ENCODE assay signal across 26 cellular contexts in the genomic region with DNA sequence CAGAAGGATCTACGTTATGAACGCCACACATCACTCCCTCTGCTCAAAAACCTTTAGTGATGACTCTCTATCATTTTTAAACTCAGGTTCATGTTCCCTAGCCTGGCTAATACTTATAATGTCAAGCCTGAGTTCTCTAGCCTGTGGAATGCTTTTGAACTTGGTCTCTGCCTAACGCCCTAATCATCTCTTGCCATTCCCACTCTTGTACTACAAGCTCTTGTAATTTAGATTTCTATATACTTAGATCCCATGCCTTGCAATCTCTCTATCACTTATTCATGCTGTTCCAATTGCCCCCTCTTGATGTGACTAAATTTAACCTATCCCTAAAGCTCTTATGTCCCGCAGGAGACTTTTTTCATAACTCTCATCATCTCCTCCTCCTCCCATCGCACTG.
"Had no signal": no experiment of that assay in that cellular context is flagged by ENCODE, and none has a peak within 500 bp of the region (broad histone marks: within the 10 kb centered on the region; RNA-seq: fewer than 3 reads in every experiment).

No MANE protein-coding gene starts in this region.

- DNase-seq: stimulated activated CD4-positive, alpha-beta T cell treated with anti-CD3 and anti-CD28 coated beads, Interleukin-2, amount 100 ng/mL, for 48 hours; stimulated activated CD4-positive, alpha-beta T cell treated with anti-CD3 and anti-CD28 coated beads, Interleukin-4, amount 100 ng/mL, for 1 hour; stimulated activated CD4-positive, alpha-beta T cell treated with anti-CD3 and anti-CD28 coated beads, Interleukin-4, amount 100 ng/mL, for 24 hours; stimulated activated CD4-positive, alpha-beta T cell treated with anti-CD3 and anti-CD28 coated beads, Interleukin-4, amount 100 ng/mL, for 4 hours; stimulated activated CD8-positive, alpha-beta memory T cell treated with anti-CD3 and anti-CD28 coated beads, Interleukin-4, amount 100 ng/mL, for 48 hours; stimulated activated naive B cell treated with anti-CD40 and anti-IgM and Interleukin-4, amounts not matched to agents 10 μg/mL and 1 μg/mL and 100 μg/mL, for 72 hours; stimulated activated naive CD4-positive, alpha-beta T cell; stimulated activated naive CD4-positive, alpha-beta T cell treated with Interleukin-2 at 50 U/mL for 16 hours; stimulated activated naive CD8-positive, alpha-beta T cell treated with anti-CD3 and anti-CD28 coated beads, Interleukin-15, amount 100 ng/mL, for 72 hours; stimulated activated naive CD8-positive, alpha-beta T cell treated with anti-CD3 and anti-CD28 coated beads, Interleukin-15, Interleukin-2, amounts not matched to agents 100 U/mL and 50 U/mL, for 24 hours; stomach; substantia nigra; testis; thyroid gland; tibial artery; transverse colon; trophoblast cell; upper lobe of left lung; upper lobe of right lung; uterus had no signal

- H3K9me3 ChIP-seq: stomach, suprapubic skin, testis, thoracic aorta, thyroid gland, tibial artery, tibial nerve, transverse colon, upper lobe of left lung, upper lobe of right lung, uterus, vagina had no signal

- H3K36me3 ChIP-seq: stomach, suprapubic skin, thoracic aorta, thyroid gland, tibial artery, tibial nerve, transverse colon, upper lobe of left lung, upper lobe of right lung, uterus, vagina had no signal

- H3K27ac ChIP-seq: stomach, suprapubic skin, testis, thoracic aorta, thyroid gland, tibial artery, tibial nerve, transverse colon, upper lobe of left lung, upper lobe of right lung, uterus, vagina had no signal

- H3K4me1 ChIP-seq: stomach, suprapubic skin, testis, thyroid gland, tibial nerve, upper lobe of left lung, upper lobe of right lung, uterus, vagina had no signal

- H3K27me3 ChIP-seq: stomach, suprapubic skin, testis, thyroid gland, tibial artery, tibial nerve, transverse colon, upper lobe of left lung, upper lobe of right lung, uterus, vagina had no signal

- H3K4me3 ChIP-seq: stomach, suprapubic skin, testis, thoracic aorta, thyroid gland, tibial artery, tibial nerve, transverse colon, upper lobe of left lung, upper lobe of right lung, uterus, vagina had no signal

- ATAC-seq: stimulated activated effector memory CD8-positive, alpha-beta T cell treated with anti-CD3 and anti-CD28 coated beads, Interleukin-12 subunit alpha, Interleukin-12 subunit beta, amount 100 ng/mL, for 72 hours; stimulated activated memory B cell treated with anti-CD40 and anti-IgM and Interleukin-4, amounts not matched to agents 10 μg/mL and 1 μg/mL and 100 μg/mL, for 72 hours; stimulated activated naive B cell treated with anti-CD40 and anti-IgM and Interleukin-4, amounts not matched to agents 10 μg/mL and 1 μg/mL and 100 μg/mL, for 72 hours; stimulated activated naive CD8-positive, alpha-beta T cell treated with anti-CD3 and anti-CD28 coated beads, Interleukin-15, amount 100 ng/mL, for 72 hours; stimulated activated naive CD8-positive, alpha-beta T cell treated with anti-CD3 and anti-CD28 coated beads, Interleukin-15, Interleukin-2, amounts not matched to agents 100 U/mL and 50 U/mL, for 24 hours; upper lobe of right lung had no signal
